11 cellular contexts compared by ENCODE assay signal in the genomic region with DNA sequence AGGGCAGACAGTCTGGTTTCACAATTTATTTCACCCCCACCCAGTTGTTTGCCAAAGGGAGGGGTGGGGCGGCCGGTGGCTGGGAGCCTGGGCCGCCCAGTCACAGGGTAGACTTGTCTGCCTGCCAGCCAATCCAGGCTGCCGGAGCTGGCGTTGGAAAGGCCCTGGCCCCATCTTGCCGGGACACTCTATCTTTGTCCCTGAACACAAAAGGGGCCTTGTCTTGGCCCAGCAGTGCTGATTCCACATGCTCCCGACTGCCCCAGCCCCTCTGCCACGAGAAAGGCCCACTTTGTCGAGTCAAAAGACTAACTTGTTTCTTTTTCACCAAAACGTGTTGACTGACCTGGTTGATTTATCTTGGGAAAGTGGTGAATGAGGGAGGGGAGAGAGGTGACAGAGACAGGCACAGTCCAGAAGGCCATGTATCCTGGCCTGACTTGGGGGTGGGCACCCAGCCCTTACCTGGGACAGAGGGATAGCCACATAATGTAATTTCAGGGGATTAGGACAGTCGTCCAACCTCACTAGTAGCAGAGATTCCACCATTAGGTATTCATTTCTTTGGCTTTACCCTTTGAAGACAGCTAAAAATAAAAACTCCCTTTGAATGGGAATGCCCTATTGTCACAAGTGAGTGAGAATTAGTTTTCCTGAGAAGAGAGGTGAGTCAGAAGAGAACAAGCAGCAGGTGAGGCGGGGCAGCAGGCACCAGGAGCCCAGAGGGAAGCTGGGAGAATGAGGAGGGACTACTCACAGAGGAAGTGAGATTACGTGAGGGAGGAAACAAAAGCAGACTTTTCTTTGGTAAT.
A peak's percentile ranks its signal among the peaks of the same experiment; 100 is the strongest.
DNase-seq lines count a peak whose midpoint lies in the region; ATAC-seq lines count a peak whose summit lies in the region.
"Had no signal": no experiment of that assay in that cellular context is flagged by ENCODE, and none has a peak within 500 bp of the region (broad histone marks: within the 10 kb centered on the region; RNA-seq: fewer than 3 reads in every experiment).

No MANE protein-coding gene starts in this region.

- H3K36me3 Mint-ChIP-seq in activated CD4-positive, alpha-beta memory T cell treated with anti-CD3 and anti-CD28 coated beads for 36 hours, result no peaks in the 10 kb centered on the region
- no peaks in the 10 kb centered on the region for H3K36me3 Mint-ChIP-seq in activated CD4-positive, alpha-beta memory T cell treated with anti-CD3 and anti-CD28 coated beads, Interleukin-2, amount 10 ng/mL, durations not matched to agents 7 days and 5 days (ENCODE audit: low read depth)

- H3K27ac ChIP-seq in esophagus (ENCODE audit: low read depth in 2 of 2, low read length in 1 of 2), result peak overlapping the region; percentile 69 to 94
- peak overlapping the region; percentile 10 to 68 for H3K27ac ChIP-seq in mucosa of rectum (ENCODE audit: low read depth in 2 of 2, low read length in 2 of 2)
- H3K27ac ChIP-seq in aorta (ENCODE audit: low read depth in 1 of 2, low read length in 2 of 2), result no peak overlapping the region
- H3K27ac ChIP-seq: coronary artery had no signal

- no peaks in the 10 kb centered on the region for H3K36me3 ChIP-seq in esophagus (ENCODE audit: control insufficient read depth in 2 of 2, insufficient read depth in 2 of 2, low read length in 1 of 2)
- no peaks in the 10 kb centered on the region for H3K36me3 ChIP-seq in mucosa of rectum (ENCODE audit: control insufficient read depth in 2 of 2, insufficient read depth in 2 of 2, low read length in 2 of 2)
- H3K36me3 ChIP-seq in aorta (ENCODE audit: control insufficient read depth in 1 of 2, insufficient read depth in 2 of 2, low read length in 1 of 2), result no peaks in the 10 kb centered on the region

- no peak overlapping the region for H3K27ac Mint-ChIP-seq in activated CD4-positive, alpha-beta memory T cell treated with anti-CD3 and anti-CD28 coated beads for 36 hours
- H3K27ac Mint-ChIP-seq in activated CD4-positive, alpha-beta memory T cell treated with anti-CD3 and anti-CD28 coated beads, Interleukin-2, amount 10 ng/mL, durations not matched to agents 7 days and 5 days, result no peak overlapping the region

- H3K27me3 ChIP-seq in esophagus (ENCODE audit: control insufficient read depth in 1 of 2, insufficient read depth in 2 of 2, low read length in 2 of 2) (no peaks in the 10 kb centered on the region), mucosa of rectum (ENCODE audit: control insufficient read depth in 2 of 2, insufficient read depth in 2 of 2, low read length in 2 of 2) (no peaks in the 10 kb centered on the region), aorta (ENCODE audit: control insufficient read depth in 1 of 2, insufficient read depth in 2 of 2, low read length in 1 of 2) (no peaks in the 10 kb centered on the region)

- intact Hi-C loops in activated CD4-positive, alpha-beta memory T cell treated with anti-CD3 and anti-CD28 coated beads for 36 hours (cut with micrococcal nuclease), result no loop called here
- intact Hi-C loops in aorta (cut with DNase I), result no loop called here

- H3K9ac ChIP-seq in mucosa of rectum (ENCODE audit: low read depth in 1 of 2, low read length in 2 of 2), result no peak overlapping the region

- H3K9me3 ChIP-seq in esophagus (ENCODE audit: control insufficient read depth in 2 of 2, insufficient read depth in 1 of 2, low read depth in 1 of 2, low read length in 1 of 2) (peaks cover 0 to 4% of the 10 kb centered on the region in 2 donors), mucosa of rectum (ENCODE audit: control insufficient read depth in 2 of 2, low read length in 2 of 2) (peaks cover 0 to 2% of the 10 kb centered on the region in 2 donors), aorta (ENCODE audit: control insufficient read depth, low read length) (peaks cover 3% of the 10 kb centered on the region)

- ATAC-seq in aorta (ENCODE audit: low FRiP score) (peak; percentile 17), GM19351 (IDR thresholded peaks at IDR 0.05; ENCODE audit: unreplicated experiment) (no peak)

- H3K4me3 ChIP-seq in esophagus (ENCODE audit: low read depth in 1 of 2, low read length in 2 of 2) (no peak overlapping the region), mucosa of rectum (ENCODE audit: low read length in 2 of 2) (peak overlapping the region in 1 of 2 donors; percentile 36), aorta (ENCODE audit: low read length in 2 of 2) (no peak overlapping the region)
- H3K4me3 ChIP-seq: coronary artery had no signal

- POLR2A ChIA-PET in activated CD4-positive, alpha-beta memory T cell treated with anti-CD3 and anti-CD28 coated beads for 36 hours (lab: Charles Lee), result no interaction called here
- POLR2A ChIA-PET in activated CD4-positive, alpha-beta memory T cell treated with anti-CD3 and anti-CD28 coated beads, Interleukin-2, amount 10 ng/mL, durations not matched to agents 7 days and 5 days (lab: Charles Lee), result no interaction called here

- CTCF ChIA-PET in activated CD4-positive, alpha-beta memory T cell treated with anti-CD3 and anti-CD28 coated beads for 36 hours (lab: Charles Lee), result no interaction called here
- CTCF ChIA-PET in activated CD4-positive, alpha-beta memory T cell treated with anti-CD3 and anti-CD28 coated beads, Interleukin-2, amount 10 ng/mL, durations not matched to agents 7 days and 5 days (lab: Charles Lee), result no interaction called here

- peaks cover 12% of the 10 kb centered on the region for H3K27me3 Mint-ChIP-seq in activated CD4-positive, alpha-beta memory T cell treated with anti-CD3 and anti-CD28 coated beads for 36 hours
- H3K27me3 Mint-ChIP-seq in activated CD4-positive, alpha-beta memory T cell treated with anti-CD3 and anti-CD28 coated beads, Interleukin-2, amount 10 ng/mL, durations not matched to agents 7 days and 5 days, result no peaks in the 10 kb centered on the region

- WGBS in esophagus, 2 donors, result 39 to 44% methylated on average over 13 of the region's 13 CpGs
- 66 to 69% methylated on average over 13 of the region's 13 CpGs for WGBS in aorta, 2 donors

- H3K4me3 Mint-ChIP-seq in activated CD4-positive, alpha-beta memory T cell treated with anti-CD3 and anti-CD28 coated beads for 36 hours, result no peak overlapping the region
- no peak overlapping the region for H3K4me3 Mint-ChIP-seq in activated CD4-positive, alpha-beta memory T cell treated with anti-CD3 and anti-CD28 coated beads, Interleukin-2, amount 10 ng/mL, durations not matched to agents 7 days and 5 days

- H3K4me1 Mint-ChIP-seq in activated CD4-positive, alpha-beta memory T cell treated with anti-CD3 and anti-CD28 coated beads for 36 hours (ENCODE audit: low read depth), result no peaks in the 10 kb centered on the region
- no peaks in the 10 kb centered on the region for H3K4me1 Mint-ChIP-seq in activated CD4-positive, alpha-beta memory T cell treated with anti-CD3 and anti-CD28 coated beads, Interleukin-2, amount 10 ng/mL, durations not matched to agents 7 days and 5 days

- peak; percentile 17 for DNase-seq in activated CD4-positive, alpha-beta memory T cell treated with anti-CD3 and anti-CD28 coated beads for 36 hours
- no peak for DNase-seq in activated CD4-positive, alpha-beta memory T cell treated with anti-CD3 and anti-CD28 coated beads, Interleukin-2, amount 10 ng/mL, durations not matched to agents 7 days and 5 days
- DNase-seq in aorta (peak in 1 of 2 donors; percentile 77), KG1 (lab: John Stamatoyannopoulos, UW) (no peak), GOT3 (lab: John Stamatoyannopoulos, UW) (no peak)
- DNase-seq: naive B cell, NCI-H2081 had no signal

- H3K9me3 Mint-ChIP-seq in activated CD4-positive, alpha-beta memory T cell treated with anti-CD3 and anti-CD28 coated beads for 36 hours, result peaks cover 7% of the 10 kb centered on the region
- H3K9me3 Mint-ChIP-seq in activated CD4-positive, alpha-beta memory T cell treated with anti-CD3 and anti-CD28 coated beads, Interleukin-2, amount 10 ng/mL, durations not matched to agents 7 days and 5 days, result peaks cover 3% of the 10 kb centered on the region

- H3K4me1 ChIP-seq in esophagus (ENCODE audit: control insufficient read depth in 2 of 2, insufficient read depth in 2 of 2, low read length in 1 of 2) (peaks cover 3 to 14% of the 10 kb centered on the region in 2 donors), mucosa of rectum (ENCODE audit: control insufficient read depth in 2 of 2, insufficient read depth in 2 of 2, low read length in 2 of 2) (peaks cover 0 to 10% of the 10 kb centered on the region in 2 donors), aorta (ENCODE audit: control insufficient read depth in 1 of 2, insufficient read depth in 2 of 2, low read length in 2 of 2) (no peaks in the 10 kb centered on the region)

Comparison
In these comparisons a context has a peak if more than half of its experiments do, and no peak if none do; other contexts are left out.
1. H3K27ac ChIP-seq: peak in esophagus (2 of 2) and mucosa of rectum (2 of 2); none in aorta (0 of 2).